Comparison of ENCODE assay signal across 1 cellular context in genomic region chr20:50071039-50071888, GRCh38.
TF ChIP-seq lines count a peak whose summit lies in the region.

No MANE protein-coding gene starts in this region.

TF ChIP-seq in HepG2, 621 proteins besides CTCF, POLR2A, EP300 and RAD21 (continued from another document and continues in another):
- TF ChIP-seq ZBTB25 (CRISPR knock-in tag; IDR thresholded peaks at IDR 0.05) = peak; percentile 92
- no peak; the same call in 1 of the 2 replicates for TF ChIP-seq SMYD3 (CRISPR knock-in tag; IDR thresholded peaks at IDR 0.05)
- no peak for TF ChIP-seq ZNF564 (CRISPR knock-in tag; IDR thresholded peaks at IDR 0.05)
- TF ChIP-seq ZBTB37 (CRISPR knock-in tag; IDR thresholded peaks at IDR 0.05) = no peak
- TF ChIP-seq ZSCAN22 (CRISPR knock-in tag; IDR thresholded peaks at IDR 0.05) = peak; percentile 72; the same call in 1 of the 2 replicates
- peak; percentile 88; the same call in 1 of the 2 replicates for TF ChIP-seq MIXL1 (CRISPR knock-in tag; IDR thresholded peaks at IDR 0.05)
- TF ChIP-seq NFKB2 (CRISPR knock-in tag; IDR thresholded peaks at IDR 0.05; ENCODE audit: borderline replicate concordance) = peak; percentile 93; the same call in 1 of the 2 replicates
- no peak for TF ChIP-seq PREB (CRISPR knock-in tag; IDR thresholded peaks at IDR 0.05)
- peak; percentile 69 for TF ChIP-seq HNRNPK (IDR thresholded peaks at IDR 0.05; ENCODE audit: low read depth, low read length, poor library complexity, severe bottlenecking)
- no peak for TF ChIP-seq CBX1 (IDR thresholded peaks at IDR 0.05; ENCODE audit: low read depth)
- peak; percentile 89 for TF ChIP-seq ZMYM4 (CRISPR knock-in tag; IDR thresholded peaks at IDR 0.05)
- TF ChIP-seq REXO4 (CRISPR knock-in tag; IDR thresholded peaks at IDR 0.05; ENCODE audit: borderline replicate concordance) = no peak
- no peak for TF ChIP-seq ZNF180 (CRISPR knock-in tag; IDR thresholded peaks at IDR 0.05; ENCODE audit: borderline replicate concordance, low read depth)
- TF ChIP-seq ZNF614 (CRISPR knock-in tag; IDR thresholded peaks at IDR 0.05; ENCODE audit: borderline replicate concordance) = peak; percentile 88; the same call in 1 of the 2 replicates
- no peak for TF ChIP-seq FOXP1 (IDR thresholded peaks at IDR 0.05)
- no peak for TF ChIP-seq FOXP1 (CRISPR knock-in tag; IDR thresholded peaks at IDR 0.05)
- 0 out of 2 replicates have a peak, but pooled peaks have one; percentile 58 for TF ChIP-seq HOMEZ (CRISPR knock-in tag; IDR thresholded peaks at IDR 0.05; ENCODE audit: low read depth)
- TF ChIP-seq SRSF4 (IDR thresholded peaks at IDR 0.05; ENCODE audit: low read depth, low read length, poor library complexity, severe bottlenecking) = no peak
- no peak for TF ChIP-seq ELK4 (CRISPR knock-in tag; IDR thresholded peaks at IDR 0.05; ENCODE audit: borderline replicate concordance)
- peak; percentile 97; the same call in 1 of the 2 replicates for TF ChIP-seq ZNF567 (CRISPR knock-in tag; IDR thresholded peaks at IDR 0.05; ENCODE audit: borderline replicate concordance)
- no peak for TF ChIP-seq ZNF569 (CRISPR knock-in tag; IDR thresholded peaks at IDR 0.05; ENCODE audit: borderline replicate concordance)
- peak; percentile 51; the same call in 1 of the 2 replicates for TF ChIP-seq ZNF747 (CRISPR knock-in tag; IDR thresholded peaks at IDR 0.05; ENCODE audit: borderline replicate concordance)
- TF ChIP-seq ZNF577 (CRISPR knock-in tag; IDR thresholded peaks at IDR 0.05; ENCODE audit: borderline replicate concordance, low read depth) = no peak
- TF ChIP-seq ZNF34 (CRISPR knock-in tag; IDR thresholded peaks at IDR 0.05; ENCODE audit: borderline replicate concordance) = peak; percentile 86; the same call in 1 of the 2 replicates
- peak; percentile 83 for TF ChIP-seq GABPB1 (CRISPR knock-in tag; IDR thresholded peaks at IDR 0.05)
- no peak for TF ChIP-seq GPBP1L1 (CRISPR knock-in tag; IDR thresholded peaks at IDR 0.05)
- TF ChIP-seq ZNF354B (CRISPR knock-in tag; IDR thresholded peaks at IDR 0.05) = no peak
- TF ChIP-seq THAP7 (CRISPR knock-in tag; IDR thresholded peaks at IDR 0.05) = 0 out of 2 replicates have a peak, but pooled peaks have one; percentile 48
- TF ChIP-seq POLR2AphosphoS5 (IDR thresholded peaks at IDR 0.05; ENCODE audit: low read depth, low read length) = no peak
- no peak for TF ChIP-seq ZNF484 (CRISPR knock-in tag; IDR thresholded peaks at IDR 0.05; ENCODE audit: borderline replicate concordance, low read depth)
- no peak for TF ChIP-seq KDM5A (IDR thresholded peaks at IDR 0.05; ENCODE audit: borderline replicate concordance, low read length)
- TF ChIP-seq ZNF33B (CRISPR knock-in tag; IDR thresholded peaks at IDR 0.05) = peak; percentile 60; the same call in 1 of the 2 replicates
- peak; percentile 78 for TF ChIP-seq HMG20B (CRISPR knock-in tag; conservative IDR thresholded peaks at IDR 0.05)
- TF ChIP-seq ZXDC (CRISPR knock-in tag; IDR thresholded peaks at IDR 0.05) = no peak
- TF ChIP-seq TAF15 (IDR thresholded peaks at IDR 0.05; ENCODE audit: low read depth, low read length, poor library complexity, severe bottlenecking) = peak; percentile 94
- no peak for TF ChIP-seq HNRNPL (IDR thresholded peaks at IDR 0.05; ENCODE audit: low read depth, low read length)
- TF ChIP-seq ZNF205 (CRISPR knock-in tag; IDR thresholded peaks at IDR 0.05) = peak; percentile 95
- peak; percentile 81; the same call in 1 of the 2 replicates for TF ChIP-seq ZNF276 (CRISPR knock-in tag; IDR thresholded peaks at IDR 0.05; ENCODE audit: low read depth)
- TF ChIP-seq SNRNP70 (IDR thresholded peaks at IDR 0.05; ENCODE audit: low read depth, low read length) = no peak
- no peak for TF ChIP-seq MLXIP (CRISPR knock-in tag; IDR thresholded peaks at IDR 0.05; ENCODE audit: borderline replicate concordance)
- TF ChIP-seq ZNF550 (CRISPR knock-in tag; IDR thresholded peaks at IDR 0.05; ENCODE audit: borderline replicate concordance) = 0 out of 2 replicates have a peak, but pooled peaks have one; percentile 16
- no peak for TF ChIP-seq MED8 (CRISPR knock-in tag; IDR thresholded peaks at IDR 0.05; ENCODE audit: insufficient replicate concordance)
- TF ChIP-seq NFIC (IDR thresholded peaks at IDR 0.05; ENCODE audit: low read length) = no peak
